In genomic region chr1:36825226-36825625, GRCh38 we compare ENCODE assay signal across 33 cellular contexts.
"Had no signal": no experiment of that assay in that cellular context is flagged by ENCODE, and none has a peak within 500 bp of the region (broad histone marks: within the 10 kb centered on the region; RNA-seq: fewer than 3 reads in every experiment).

No MANE protein-coding gene starts in this region.

- H3K27me3 Mint-ChIP-seq: activated CD8-positive, alpha-beta T cell treated with anti-CD3 and anti-CD28 coated beads for 36 hours had no signal

- H3K9me3 ChIP-seq: ascending aorta, MG63 had no signal

- ATAC-seq: activated CD8-positive, alpha-beta T cell treated with anti-CD3 and anti-CD28 coated beads for 36 hours; Right ventricle myocardium inferior had no signal

- H3K27ac Mint-ChIP-seq: activated CD8-positive, alpha-beta T cell treated with anti-CD3 and anti-CD28 coated beads for 36 hours; activated naive CD4-positive, alpha-beta T cell treated with anti-CD3 and anti-CD28 coated beads, Interleukin-2, amount 50 U/mL, for 24 hours; activated naive CD8-positive, alpha-beta T cell treated with anti-CD3 and anti-CD28 coated beads, Interleukin-2, amount 10 ng/mL, durations not matched to agents 7 days and 5 days; activated T-helper 2 cell treated with anti-CD3 and anti-CD28 coated beads, Interferon-gamma antibody, Interleukin-2, Interleukin-4, amounts not matched to agents 10 μg/mL and 5 μg/mL and 100 μg/mL, durations not matched to agents 14 hours and 24 hours and 36 hours had no signal

- H3K4me2 ChIP-seq: PC-9 had no signal

- H3K27ac ChIP-seq: ascending aorta, cardiac muscle cell, PC-9, RWPE1, WERI-Rb-1 had no signal

- DNase-seq: activated CD4-positive, alpha-beta T cell treated with anti-CD3 and anti-CD28 coated beads for 1 hour; activated CD4-positive, alpha-beta T cell treated with anti-CD3 and anti-CD28 coated beads for 48 hours; activated CD4-positive, CD25-positive, alpha-beta regulatory T cell; activated CD8-positive, alpha-beta T cell treated with anti-CD3 and anti-CD28 coated beads for 36 hours; activated gamma-delta T cell; activated naive CD4-positive, alpha-beta T cell treated with Interleukin-2 at 50 U/mL for 16 hours; activated naive CD8-positive, alpha-beta T cell treated with anti-CD3 and anti-CD28 coated beads, Interleukin-2, amount 10 ng/mL, durations not matched to agents 7 days and 5 days; activated T-cell treated with anti-CD3 and anti-CD28 coated beads, Interleukin-2, amount 50 U/mL, for 1 hour; amygdala; Karpas-422; KBM-7; MG63; NCI-H1048; NCI-H1105 treated with DMSO at 0.1 percent for 48 hours; NCI-H1436; NCI-H1694 treated with DMSO at 0.1 percent for 48 hours; NCI-H2029; NCI-H345; NCI-H524 treated with DMSO at 0.1 percent for 48 hours; NK-92 treated with Interleukin-12 subunit alpha and Interleukin-12 subunit beta, amount 100 ng/mL, for 24 hours; PC-9; SW 1271; T-helper 1 cell; T1000; WERI-Rb-1 had no signal

- H3K9me3 Mint-ChIP-seq: activated CD8-positive, alpha-beta T cell treated with anti-CD3 and anti-CD28 coated beads for 36 hours; activated naive CD4-positive, alpha-beta T cell treated with anti-CD3 and anti-CD28 coated beads, Interleukin-2, amount 50 U/mL, for 24 hours; activated naive CD8-positive, alpha-beta T cell treated with anti-CD3 and anti-CD28 coated beads, Interleukin-2, amount 10 ng/mL, durations not matched to agents 7 days and 5 days; activated T-helper 2 cell treated with anti-CD3 and anti-CD28 coated beads, Interferon-gamma antibody, Interleukin-2, Interleukin-4, amounts not matched to agents 10 μg/mL and 5 μg/mL and 100 μg/mL, durations not matched to agents 14 hours and 24 hours and 36 hours; central memory CD8-positive, alpha-beta T cell had no signal

- FAIRE-seq: RCC 7860 had no signal

- H3K36me3 Mint-ChIP-seq: activated naive CD4-positive, alpha-beta T cell treated with anti-CD3 and anti-CD28 coated beads, Interleukin-2, amount 50 U/mL, for 24 hours; activated naive CD8-positive, alpha-beta T cell treated with anti-CD3 and anti-CD28 coated beads, Interleukin-2, amount 10 ng/mL, durations not matched to agents 7 days and 5 days had no signal

- H3K4me3 ChIP-seq: ascending aorta, cardiac muscle cell, MG63, PC-9 had no signal

- H3K36me3 ChIP-seq: ascending aorta, cardiac muscle cell, MG63 had no signal

- H3K4me3 Mint-ChIP-seq: activated CD8-positive, alpha-beta T cell treated with anti-CD3 and anti-CD28 coated beads for 36 hours; activated naive CD4-positive, alpha-beta T cell treated with anti-CD3 and anti-CD28 coated beads, Interleukin-2, amount 50 U/mL, for 24 hours; activated naive CD8-positive, alpha-beta T cell treated with anti-CD3 and anti-CD28 coated beads, Interleukin-2, amount 10 ng/mL, durations not matched to agents 7 days and 5 days; central memory CD8-positive, alpha-beta T cell had no signal

- H2AFZ ChIP-seq: PC-9 had no signal

- H3K4me1 ChIP-seq: ascending aorta had no signal

- H3K27me3 ChIP-seq: ascending aorta, cardiac muscle cell, MG63 had no signal

- H3K4me1 Mint-ChIP-seq: activated naive CD4-positive, alpha-beta T cell treated with anti-CD3 and anti-CD28 coated beads, Interleukin-2, amount 50 U/mL, for 24 hours; activated naive CD8-positive, alpha-beta T cell treated with anti-CD3 and anti-CD28 coated beads, Interleukin-2, amount 10 ng/mL, durations not matched to agents 7 days and 5 days; central memory CD8-positive, alpha-beta T cell had no signal
